In genomic region chr6:169266746-169267629, GRCh38 we compare ENCODE assay signal across 25 cellular contexts. TPM values are rescaled to one million over a fixed set of nuclear protein-coding genes. Genes with fewer than 3 reads are reported as not detected.
A peak's percentile ranks its signal among the peaks of the same experiment; 100 is the strongest.
DNase-seq lines count a peak whose midpoint lies in the region; TF ChIP-seq lines count a peak whose summit lies in the region.
"Had no signal": no experiment of that assay in that cellular context is flagged by ENCODE, and none has a peak within 500 bp of the region (broad histone marks: within the 10 kb centered on the region; RNA-seq: fewer than 3 reads in every experiment).

No MANE protein-coding gene starts in this region.

- no peaks in the 10 kb centered on the region for H3K79me2 ChIP-seq in neural progenitor cell (ENCODE audit: low read depth)

- H3K9me3 ChIP-seq in neural progenitor cell (ENCODE audit: low read depth) = no peaks in the 10 kb centered on the region
- no peaks in the 10 kb centered on the region for H3K9me3 ChIP-seq in effector memory CD4-positive, alpha-beta T cell (ENCODE audit: control insufficient read depth, low read length)
- H3K9me3 ChIP-seq: body of pancreas, Peyer's patch, tibial artery had no signal

- H3K4me2 ChIP-seq in neural progenitor cell = no peak overlapping the region

- intact Hi-C loops in activated CD4-positive, alpha-beta memory T cell treated with anti-CD3 and anti-CD28 coated beads for 36 hours (cut with micrococcal nuclease) = no loop called here

- H3K27ac Mint-ChIP-seq in HFFc6 (peak overlapping the region; percentile 52), neural progenitor cell (peak overlapping the region; percentile 50)
- no peak overlapping the region for H3K27ac Mint-ChIP-seq in activated CD4-positive, alpha-beta memory T cell treated with anti-CD3 and anti-CD28 coated beads for 36 hours
- H3K27ac Mint-ChIP-seq: activated CD4-positive, alpha-beta T cell treated with anti-CD3 and anti-CD28 coated beads, Interleukin-2, amount 10 ng/mL, durations not matched to agents 24 days and 14 days; activated naive CD8-positive, alpha-beta T cell treated with anti-CD3 and anti-CD28 coated beads for 36 hours; activated T-helper 2 cell treated with anti-CD3 and anti-CD28 coated beads, Interferon-gamma antibody, Interleukin-2, Interleukin-4, amounts not matched to agents 10 μg/mL and 5 μg/mL and 100 μg/mL, durations not matched to agents 14 hours and 24 hours and 36 hours; CD8-positive, alpha-beta T cell; stimulated activated naive CD8-positive, alpha-beta T cell treated with anti-CD3 and anti-CD28 coated beads, Interleukin-15, Interleukin-2, amounts not matched to agents 100 ng/mL and 50 ng/mL, for 24 hours had no signal

- H3K36me3 Mint-ChIP-seq in HFFc6 (ENCODE audit: low read depth) (no peaks in the 10 kb centered on the region), neural progenitor cell (no peaks in the 10 kb centered on the region)
- no peaks in the 10 kb centered on the region for H3K36me3 Mint-ChIP-seq in activated CD4-positive, alpha-beta memory T cell treated with anti-CD3 and anti-CD28 coated beads for 36 hours
- H3K36me3 Mint-ChIP-seq: activated naive CD8-positive, alpha-beta T cell treated with anti-CD3 and anti-CD28 coated beads for 36 hours; CD8-positive, alpha-beta T cell; naive thymus-derived CD4-positive, alpha-beta T cell had no signal

- no peaks in the 10 kb centered on the region for H3K36me3 ChIP-seq in neural progenitor cell
- no peaks in the 10 kb centered on the region for H3K36me3 ChIP-seq in effector memory CD4-positive, alpha-beta T cell (ENCODE audit: control insufficient read depth, insufficient read depth, low read length)
- H3K36me3 ChIP-seq: Peyer's patch, tibial artery had no signal

- H2AFZ ChIP-seq in neural progenitor cell (replicated peaks) = no peak overlapping the region

- H3K27me3 Mint-ChIP-seq in HFFc6 (ENCODE audit: insufficient read depth) (0 out of 2 replicates have a peak, but pooled peaks cover 7% of the 10 kb centered on the region), neural progenitor cell (ENCODE audit: insufficient read depth, low read depth) (peaks cover 6% of the 10 kb centered on the region)
- no peaks in the 10 kb centered on the region for H3K27me3 Mint-ChIP-seq in activated CD4-positive, alpha-beta memory T cell treated with anti-CD3 and anti-CD28 coated beads for 36 hours
- H3K27me3 Mint-ChIP-seq: activated naive CD8-positive, alpha-beta T cell treated with anti-CD3 and anti-CD28 coated beads for 36 hours; stimulated activated naive CD8-positive, alpha-beta T cell treated with anti-CD3 and anti-CD28 coated beads, Interleukin-15, Interleukin-2, amounts not matched to agents 100 ng/mL and 50 ng/mL, for 24 hours had no signal

- POLR2A ChIA-PET in activated CD4-positive, alpha-beta memory T cell treated with anti-CD3 and anti-CD28 coated beads for 36 hours (lab: Charles Lee) = no interaction called here

- H3K4me3 ChIP-seq in neural progenitor cell = no peak overlapping the region
- H3K4me3 ChIP-seq in effector memory CD4-positive, alpha-beta T cell (ENCODE audit: insufficient read depth, low read depth, low read length, poor library complexity, severe bottlenecking) = no peak overlapping the region
- H3K4me3 ChIP-seq: body of pancreas, Peyer's patch, tibial artery had no signal

- CTCF ChIA-PET in activated CD4-positive, alpha-beta memory T cell treated with anti-CD3 and anti-CD28 coated beads for 36 hours (lab: Charles Lee) = no interaction called here

- H3K27me3 ChIP-seq in neural progenitor cell = no peaks in the 10 kb centered on the region
- H3K27me3 ChIP-seq in effector memory CD4-positive, alpha-beta T cell (replicated peaks; ENCODE audit: control insufficient read depth, insufficient read depth, low read length, poor library complexity, severe bottlenecking) = no peaks in the 10 kb centered on the region
- H3K27me3 ChIP-seq: body of pancreas, Peyer's patch, tibial artery had no signal

- H3K4me1 Mint-ChIP-seq in HFFc6 (ENCODE audit: low read depth) = peaks cover 57% of the 10 kb centered on the region
- peaks cover 19% of the 10 kb centered on the region for H3K4me1 Mint-ChIP-seq in neural progenitor cell
- no peaks in the 10 kb centered on the region for H3K4me1 Mint-ChIP-seq in activated CD4-positive, alpha-beta memory T cell treated with anti-CD3 and anti-CD28 coated beads for 36 hours (ENCODE audit: low read depth)
- H3K4me1 Mint-ChIP-seq: activated CD4-positive, alpha-beta T cell treated with anti-CD3 and anti-CD28 coated beads, Interleukin-2, amount 10 ng/mL, durations not matched to agents 24 days and 14 days; activated naive CD8-positive, alpha-beta T cell treated with anti-CD3 and anti-CD28 coated beads for 36 hours; naive thymus-derived CD4-positive, alpha-beta T cell had no signal

- no peak overlapping the region for H3K27ac ChIP-seq in neural progenitor cell
- no peak overlapping the region for H3K27ac ChIP-seq in effector memory CD4-positive, alpha-beta T cell (ENCODE audit: insufficient read depth, low read length, poor library complexity, severe bottlenecking)
- H3K27ac ChIP-seq: body of pancreas, Peyer's patch, tibial artery had no signal

- TF ChIP-seq CTCF in HFFc6 (IDR thresholded peaks at IDR 0.05) (no peak), neural progenitor cell (IDR thresholded peaks at IDR 0.05) (no peak)

- DNase-seq in EH (ENCODE audit: low read depth) = peak; percentile 78
- DNase-seq in HFFc6 = peak; percentile 57
- DNase-seq in epidermal melanocyte (ENCODE audit: insufficient read length, low spot score) = peak; percentile 24
- DNase-seq in neural progenitor cell (ENCODE audit: low spot score) = no peak
- DNase-seq in COLO668 (lab: John Stamatoyannopoulos, UW; ENCODE audit: unreplicated experiment) = no peak
- no peak for DNase-seq in activated CD8-positive, alpha-beta memory T cell treated with anti-CD3 and anti-CD28 coated beads, Interleukin-2, amount 50 U/mL, for 4 hours
- DNase-seq in effector memory CD4-positive, alpha-beta T cell = no peak
- DNase-seq in activated CD4-positive, alpha-beta memory T cell treated with anti-CD3 and anti-CD28 coated beads for 36 hours = no peak
- DNase-seq: activated CD4-positive, alpha-beta T cell treated with anti-CD3 and anti-CD28 coated beads, Interleukin-2, amount 10 ng/mL, durations not matched to agents 24 days and 14 days; activated naive CD8-positive, alpha-beta T cell treated with anti-CD3 and anti-CD28 coated beads for 36 hours; body of pancreas; CD8-positive, alpha-beta T cell; cortex of kidney; DMS53; Kasumi-1; naive thymus-derived CD4-positive, alpha-beta T cell; NCI-H1105 treated with DMSO at 0.1 percent for 48 hours; NCI-H2107; NCI-H510A; Peyer's patch; stimulated activated CD4-positive, alpha-beta T cell treated with anti-CD3 and anti-CD28 coated beads, Interleukin-4, amount 100 ng/mL, for 24 hours; tibial artery had no signal

- H3F3A ChIP-seq in neural progenitor cell (ENCODE audit: low read depth) = peaks cover 13% of the 10 kb centered on the region

- H3K4me1 ChIP-seq in neural progenitor cell = peaks cover 15% of the 10 kb centered on the region
- no peaks in the 10 kb centered on the region for H3K4me1 ChIP-seq in effector memory CD4-positive, alpha-beta T cell (ENCODE audit: control insufficient read depth, insufficient read depth, low read length, poor library complexity, severe bottlenecking)
- H3K4me1 ChIP-seq: body of pancreas, Peyer's patch had no signal

- H3K9me3 Mint-ChIP-seq in HFFc6 = peaks cover 3% of the 10 kb centered on the region; the same call in 1 of the 2 replicates
- peaks cover 2% of the 10 kb centered on the region for H3K9me3 Mint-ChIP-seq in neural progenitor cell
- H3K9me3 Mint-ChIP-seq in activated CD4-positive, alpha-beta memory T cell treated with anti-CD3 and anti-CD28 coated beads for 36 hours = no peaks in the 10 kb centered on the region
- H3K9me3 Mint-ChIP-seq: activated CD4-positive, alpha-beta T cell treated with anti-CD3 and anti-CD28 coated beads, Interleukin-2, amount 10 ng/mL, durations not matched to agents 24 days and 14 days; activated naive CD8-positive, alpha-beta T cell treated with anti-CD3 and anti-CD28 coated beads for 36 hours; activated T-helper 2 cell treated with anti-CD3 and anti-CD28 coated beads, Interferon-gamma antibody, Interleukin-2, Interleukin-4, amounts not matched to agents 10 μg/mL and 5 μg/mL and 100 μg/mL, durations not matched to agents 14 hours and 24 hours and 36 hours; CD8-positive, alpha-beta T cell; stimulated activated naive CD8-positive, alpha-beta T cell treated with anti-CD3 and anti-CD28 coated beads, Interleukin-15, Interleukin-2, amounts not matched to agents 100 ng/mL and 50 ng/mL, for 24 hours had no signal

- H3K4me3 Mint-ChIP-seq in HFFc6 (no peak overlapping the region), neural progenitor cell (no peak overlapping the region)
- H3K4me3 Mint-ChIP-seq in activated CD4-positive, alpha-beta memory T cell treated with anti-CD3 and anti-CD28 coated beads for 36 hours = no peak overlapping the region
- H3K4me3 Mint-ChIP-seq: activated CD4-positive, alpha-beta T cell treated with anti-CD3 and anti-CD28 coated beads, Interleukin-2, amount 10 ng/mL, durations not matched to agents 24 days and 14 days; activated naive CD8-positive, alpha-beta T cell treated with anti-CD3 and anti-CD28 coated beads for 36 hours; CD8-positive, alpha-beta T cell; naive thymus-derived CD4-positive, alpha-beta T cell; stimulated activated naive CD8-positive, alpha-beta T cell treated with anti-CD3 and anti-CD28 coated beads, Interleukin-15, Interleukin-2, amounts not matched to agents 100 ng/mL and 50 ng/mL, for 24 hours had no signal

- no peaks in the 10 kb centered on the region for H4K20me1 ChIP-seq in neural progenitor cell (ENCODE audit: low read depth)

- H3K9ac ChIP-seq in neural progenitor cell = no peak overlapping the region

RNA-seq across cellular contexts. Expression of gene THBS2, which starts 13.3 kb away (rescaled TPM):
- total RNA-seq in HFFc6 (2021; fragmentation: NEBNext Ultra II Directional; extraction: Animal tissue kit (Norgen Biotek cat#: 25700)) = 100 to 1,000 TPM; 156 to 254 (median 218) TPM
- 0.09 and 0.13 TPM in 2 replicates for total RNA-seq in neural progenitor cell (ENCODE audit: low replicate concordance)
- total RNA-seq in activated CD4-positive, alpha-beta memory T cell treated with anti-CD3 and anti-CD28 coated beads for 36 hours = not detected
- total RNA-seq: activated CD4-positive, alpha-beta T cell treated with anti-CD3 and anti-CD28 coated beads, Interleukin-2, amount 10 ng/mL, durations not matched to agents 24 days and 14 days; activated naive CD8-positive, alpha-beta T cell treated with anti-CD3 and anti-CD28 coated beads for 36 hours; activated T-helper 2 cell treated with anti-CD3 and anti-CD28 coated beads, Interferon-gamma antibody, Interleukin-2, Interleukin-4, amounts not matched to agents 10 μg/mL and 5 μg/mL and 100 μg/mL, durations not matched to agents 14 hours and 24 hours and 36 hours; CD8-positive, alpha-beta T cell; naive thymus-derived CD4-positive, alpha-beta T cell; T-helper 1 cell treated with Interleukin-12 subunit alpha and Interleukin-12 subunit beta and Interleukin-4 antibody, amounts not matched to agents 30 ng/mL and 1 ng/mL, for 36 hours had no signal

Comparison
In these comparisons a context has a peak if more than half of its experiments do, and no peak if none do; other contexts are left out.
1. DNase-seq: peak in EH (single experiment), HFFc6 (single experiment) and epidermal melanocyte (single experiment); none in neural progenitor cell (single experiment), COLO668 (single experiment), activated CD8-positive, alpha-beta memory T cell treated with anti-CD3 and anti-CD28 coated beads, Interleukin-2, amount 50 U/mL, for 4 hours (single experiment), effector memory CD4-positive, alpha-beta T cell (0 of 3) and activated CD4-positive, alpha-beta memory T cell treated with anti-CD3 and anti-CD28 coated beads for 36 hours (single experiment).
2. RNA of gene THBS2, which starts 13.3 kb away (total RNA-seq): 156 to 254 TPM in HFFc6; 0.09 to 0.13 TPM in neural progenitor cell and not detected in activated CD4-positive, alpha-beta memory T cell treated with anti-CD3 and anti-CD28 coated beads for 36 hours; every median in the first group is over 100 times any median in the second.